14 cellular contexts compared by ENCODE assay signal in the genomic region with DNA sequence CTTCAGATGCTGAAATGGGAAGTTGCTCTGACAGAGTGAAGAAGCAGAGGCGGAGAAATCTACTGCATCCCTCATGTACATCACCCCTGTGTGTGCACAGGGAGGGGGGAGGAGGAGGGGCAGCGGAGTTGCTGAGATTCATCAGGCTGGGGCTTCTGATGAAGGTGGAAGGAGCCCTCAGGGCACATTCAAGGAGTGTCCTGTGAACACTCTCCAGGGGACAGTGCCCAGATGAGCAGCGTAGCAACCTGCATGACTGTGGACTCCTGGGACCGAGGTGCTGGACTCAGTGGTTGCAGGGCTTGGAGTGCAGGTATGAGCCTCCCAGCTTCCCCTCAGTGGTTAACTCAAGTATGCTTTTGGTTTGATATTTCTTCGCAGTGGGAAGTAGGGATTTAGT.
DNase-seq lines count a peak whose midpoint lies in the region; ATAC-seq and TF ChIP-seq lines count a peak whose summit lies in the region.
"Had no signal": no experiment of that assay in that cellular context is flagged by ENCODE, and none has a peak within 500 bp of the region (broad histone marks: within the 10 kb centered on the region; RNA-seq: fewer than 3 reads in every experiment).

No MANE protein-coding gene starts in this region.

- DNase-seq in activated CD8-positive, alpha-beta memory T cell treated with anti-CD3 and anti-CD28 coated beads for 24 hours: peak; percentile 30
- DNase-seq in activated CD8-positive, alpha-beta memory T cell treated with anti-CD3 and anti-CD28 coated beads, Interleukin-2, amount 50 U/mL, for 48 hours: no peak
- DNase-seq in neuronal stem cell (ENCODE audit: low spot score): no peak
- DNase-seq in spleen: peak; percentile 49
- peak; percentile 35 for DNase-seq in ureter (ENCODE audit: low spot score)
- no peak for DNase-seq in H9
- DNase-seq in stimulated activated naive CD8-positive, alpha-beta T cell treated with anti-CD3 and anti-CD28 coated beads, Interleukin-15, amount 100 ng/mL, for 72 hours: no peak
- DNase-seq: DND-41, GF-D8 had no signal

- H4K91ac ChIP-seq in neuronal stem cell (ENCODE audit: low read depth, low read length, poor library complexity) (no peak overlapping the region), H9 (ENCODE audit: insufficient read length, low read depth, low read length) (no peak overlapping the region)

- H3K27ac ChIP-seq in neuronal stem cell (replicated peaks; ENCODE audit: low read length): no peak overlapping the region
- no peak overlapping the region for H3K27ac ChIP-seq in spleen
- no peak overlapping the region for H3K27ac ChIP-seq in H9 (ENCODE audit: insufficient read length, low read depth, low read length)
- H3K27ac ChIP-seq: 22Rv1 had no signal

- no peaks in the 10 kb centered on the region for H3K23me2 ChIP-seq in H9 (ENCODE audit: insufficient read length, low read depth, low read length, poor library complexity, severe bottlenecking)

- H4K5ac ChIP-seq in H9 (ENCODE audit: insufficient read length, low read depth, low read length): no peak overlapping the region

- H3K56ac ChIP-seq in H9 (ENCODE audit: insufficient read length, low read depth, low read length): no peak overlapping the region

- no peak overlapping the region for H4K8ac ChIP-seq in neuronal stem cell (ENCODE audit: low read depth, low read length)
- H4K8ac ChIP-seq in H9 (replicated peaks; ENCODE audit: insufficient read length, low read depth, low read length): no peak overlapping the region

- peak overlapping the region; percentile 54 for H2AK5ac ChIP-seq in neuronal stem cell (ENCODE audit: low read depth, low read length)
- H2AK5ac ChIP-seq in H9 (ENCODE audit: insufficient read length, low read length): no peak overlapping the region

- TF ChIP-seq CTCF in spleen (IDR thresholded peaks at IDR 0.05 in 8 of 11, conservative IDR thresholded peaks at IDR 0.05 in 3 of 11): no peak
- TF ChIP-seq CTCF in H9 (conservative IDR thresholded peaks at IDR 0.05): no peak

- H2BK5ac ChIP-seq in neuronal stem cell (ENCODE audit: low read length) (no peak overlapping the region), H9 (ENCODE audit: insufficient read length, low read length) (no peak overlapping the region)

- H2BK20ac ChIP-seq in H9 (ENCODE audit: low read depth, low read length, poor library complexity, severe bottlenecking): no peak overlapping the region

- peaks cover 0 to 4% of the 10 kb centered on the region in 2 donors for H3K9me3 ChIP-seq in neuronal stem cell (replicated peaks in 1 of 2; ENCODE audit: control insufficient read depth in 2 of 2, insufficient read depth in 1 of 2, low read depth in 1 of 2, low read length in 2 of 2)
- peaks cover 0 to 12% (median 0%) of the 10 kb centered on the region in 8 donors for H3K9me3 ChIP-seq in spleen
- no peaks in the 10 kb centered on the region for H3K9me3 ChIP-seq in H9 (ENCODE audit: control insufficient read depth, low read depth, low read length)

- H3K4ac ChIP-seq in neuronal stem cell (ENCODE audit: low read length) (no peak overlapping the region), H9 (ENCODE audit: low read depth, low read length) (no peak overlapping the region)

- no peak overlapping the region for H3K4me3 ChIP-seq in neuronal stem cell (ENCODE audit: low read length in 2 of 2)
- no peak overlapping the region for H3K4me3 ChIP-seq in spleen

- peaks cover 1 to 4% of the 10 kb centered on the region in 2 experiments; a peak in 3 of 5 replicates for H3K9me3 Mint-ChIP-seq in H9
- no peaks in the 10 kb centered on the region for H3K9me3 Mint-ChIP-seq in stimulated activated naive CD8-positive, alpha-beta T cell treated with anti-CD3 and anti-CD28 coated beads, Interleukin-15, amount 100 ng/mL, for 72 hours

- no peaks in the 10 kb centered on the region for H3K36me3 Mint-ChIP-seq in H9 (ENCODE audit: insufficient read depth in 1 of 3, low read depth in 3 of 3)
- H3K36me3 Mint-ChIP-seq: CD14-positive monocyte; CD8-positive, alpha-beta T cell had no signal

- intact Hi-C loops in spleen (cut with DNase I; ENCODE audit: low total_unique reads): no loop called here

- no peak overlapping the region for H2AFZ ChIP-seq in neuronal stem cell (ENCODE audit: low read length)
- H2AFZ ChIP-seq in H9 (ENCODE audit: low read length): no peak overlapping the region

- H3K27me3 ChIP-seq in neuronal stem cell (ENCODE audit: control insufficient read depth in 3 of 3, insufficient read depth in 3 of 3, low read depth in 1 of 3, low read length in 3 of 3) (peaks cover 0 to 3% (median 0%) of the 10 kb centered on the region in 3 experiments), spleen (replicated peaks in 1 of 7) (peaks cover 0 to 56% (median 3%) of the 10 kb centered on the region in 7 donors), H9 (ENCODE audit: insufficient read depth, low read length) (no peaks in the 10 kb centered on the region)

- whole genome bisulfite sequencing in neuronal stem cell (ENCODE audit: extremely low coverage in 2 of 2, insufficient read length in 2 of 2, insufficient replicate concordance in 1 of 2), 2 donors: no CpG with 5 or more reads among the region's 5 CpGs
- WGBS in spleen, 5 donors: 79 to 84% (median 80%) methylated on average over 5 of the region's 5 CpGs
- no CpG with 5 or more reads among the region's 5 CpGs for WGBS in H9 (ENCODE audit: extremely low coverage, insufficient read length, low lambda C conversion rate)

- H2BK120ac ChIP-seq in neuronal stem cell (ENCODE audit: low read depth, low read length) (peak overlapping the region; percentile 57), H9 (ENCODE audit: low read depth, low read length, poor library complexity, severe bottlenecking) (no peak overlapping the region)

- H3K36me3 ChIP-seq in neuronal stem cell (replicated peaks in 1 of 2; ENCODE audit: control insufficient read depth in 2 of 2, insufficient read depth in 2 of 2, low read length in 2 of 2): no peaks in the 10 kb centered on the region
- no peaks in the 10 kb centered on the region for H3K36me3 ChIP-seq in spleen

- H3K9ac ChIP-seq in neuronal stem cell (ENCODE audit: low read depth, low read length, poor library complexity) (no peak overlapping the region), H9 (ENCODE audit: extremely low read depth, insufficient read length, low read length) (no peak overlapping the region)

- no peak overlapping the region for H3K14ac ChIP-seq in neuronal stem cell (ENCODE audit: low read length)
- H3K14ac ChIP-seq in H9 (ENCODE audit: insufficient read depth, low read length): no peak overlapping the region

- H2BK15ac ChIP-seq in neuronal stem cell (ENCODE audit: low read length) (no peak overlapping the region), H9 (ENCODE audit: low read depth, low read length) (no peak overlapping the region)

- H2BK12ac ChIP-seq in neuronal stem cell (ENCODE audit: low read length) (no peak overlapping the region), H9 (ENCODE audit: insufficient read length, low read depth, low read length) (no peak overlapping the region)

- H3K4me1 ChIP-seq in neuronal stem cell (ENCODE audit: control insufficient read depth in 2 of 2, insufficient read depth in 1 of 2, low read depth in 1 of 2, low read length in 2 of 2) (peaks cover 0 to 11% of the 10 kb centered on the region in 2 donors), spleen (no peaks in the 10 kb centered on the region), H9 (ENCODE audit: insufficient read depth, low read length) (no peaks in the 10 kb centered on the region)
- H3K4me1 ChIP-seq: Caco-2 had no signal

- H3K79me1 ChIP-seq in neuronal stem cell (ENCODE audit: low read depth, low read length) (no peaks in the 10 kb centered on the region), H9 (ENCODE audit: insufficient read depth, low read depth, low read length, poor library complexity, severe bottlenecking) (no peaks in the 10 kb centered on the region)

- H3K4me2 ChIP-seq in neuronal stem cell (ENCODE audit: insufficient read depth, low read length, poor library complexity, severe bottlenecking) (no peak overlapping the region), H9 (ENCODE audit: insufficient read depth, insufficient read length, low read length) (no peak overlapping the region)

- H3K18ac ChIP-seq in neuronal stem cell (ENCODE audit: low read length): no peak overlapping the region
- no peak overlapping the region for H3K18ac ChIP-seq in H9 (ENCODE audit: insufficient read length, low read depth, low read length)

- no peak overlapping the region for H3K4me3 Mint-ChIP-seq in H9
- no peak overlapping the region for H3K4me3 Mint-ChIP-seq in stimulated activated naive CD8-positive, alpha-beta T cell treated with anti-CD3 and anti-CD28 coated beads, Interleukin-15, amount 100 ng/mL, for 72 hours
- H3K4me3 Mint-ChIP-seq: CD14-positive monocyte; CD8-positive, alpha-beta T cell had no signal

- peaks cover 34% of the 10 kb centered on the region for H3K27me3 Mint-ChIP-seq in H9 (ENCODE audit: low read depth)
- H3K27me3 Mint-ChIP-seq in stimulated activated naive CD8-positive, alpha-beta T cell treated with anti-CD3 and anti-CD28 coated beads, Interleukin-15, amount 100 ng/mL, for 72 hours: peaks cover 32% of the 10 kb centered on the region

- no peak overlapping the region for H3T11ph ChIP-seq in H9 (ENCODE audit: low read length)

- H3K27ac Mint-ChIP-seq in H9: no peak overlapping the region
- H3K27ac Mint-ChIP-seq in stimulated activated naive CD8-positive, alpha-beta T cell treated with anti-CD3 and anti-CD28 coated beads, Interleukin-15, amount 100 ng/mL, for 72 hours: no peak overlapping the region
- H3K27ac Mint-ChIP-seq: CD14-positive monocyte; CD8-positive, alpha-beta T cell had no signal

- ATAC-seq in stimulated activated naive CD8-positive, alpha-beta T cell treated with anti-CD3 and anti-CD28 coated beads, Interleukin-15, amount 100 ng/mL, for 72 hours: no peak
- no peak for ATAC-seq in HG03565 (IDR thresholded peaks at IDR 0.05; ENCODE audit: unreplicated experiment)
- ATAC-seq: CD8-positive, alpha-beta T cell had no signal

- H3K79me2 ChIP-seq in H9 (ENCODE audit: insufficient read depth, low read length): no peaks in the 10 kb centered on the region

- H3K23ac ChIP-seq in neuronal stem cell (ENCODE audit: low read depth, low read length, poor library complexity): no peak overlapping the region
- no peak overlapping the region for H3K23ac ChIP-seq in H9 (ENCODE audit: insufficient read length, low read depth, low read length)

- no peaks in the 10 kb centered on the region for H4K20me1 ChIP-seq in H9 (ENCODE audit: control insufficient read depth, insufficient read depth, insufficient read length)

- H3K4me1 Mint-ChIP-seq in H9: peaks cover 6 to 8% of the 10 kb centered on the region in 2 experiments
- H3K4me1 Mint-ChIP-seq in stimulated activated naive CD8-positive, alpha-beta T cell treated with anti-CD3 and anti-CD28 coated beads, Interleukin-15, amount 100 ng/mL, for 72 hours: no peaks in the 10 kb centered on the region
- H3K4me1 Mint-ChIP-seq: CD14-positive monocyte had no signal

- no peak for TF ChIP-seq POLR2A in spleen (IDR thresholded peaks at IDR 0.05)

Comparison
In these comparisons a context has a peak if more than half of its experiments do, and no peak if none do; other contexts are left out.
1. DNase-seq: peak in activated CD8-positive, alpha-beta memory T cell treated with anti-CD3 and anti-CD28 coated beads for 24 hours (single experiment), spleen (single experiment) and ureter (single experiment); none in activated CD8-positive, alpha-beta memory T cell treated with anti-CD3 and anti-CD28 coated beads, Interleukin-2, amount 50 U/mL, for 48 hours (single experiment), neuronal stem cell (single experiment), H9 (single experiment) and stimulated activated naive CD8-positive, alpha-beta T cell treated with anti-CD3 and anti-CD28 coated beads, Interleukin-15, amount 100 ng/mL, for 72 hours (0 of 2).